15 cellular contexts compared by ENCODE assay signal in genomic region chr18:70535041-70535440, GRCh38.
"Had no signal": no experiment of that assay in that cellular context is flagged by ENCODE, and none has a peak within 500 bp of the region (broad histone marks: within the 10 kb centered on the region; RNA-seq: fewer than 3 reads in every experiment).

No MANE protein-coding gene starts in this region.

- H3K4me3 ChIP-seq: coronary artery, lower lobe of right lung, smooth muscle cell, stomach, vagina had no signal

- H3K36me3 ChIP-seq: brain microvascular endothelial cell, lower lobe of right lung, stomach, vagina had no signal

- H3K27me3 ChIP-seq: brain microvascular endothelial cell, stomach, vagina had no signal

- DNase-seq: activated CD4-positive, alpha-beta memory T cell treated with anti-CD3 and anti-CD28 coated beads for 36 hours; activated naive CD4-positive, alpha-beta T cell treated with Interleukin-2 at 50 U/mL for 16 hours; activated naive CD8-positive, alpha-beta T cell treated with anti-CD3 and anti-CD28 coated beads, Interleukin-2, amount 50 U/mL, for 24 hours; aorta; brain microvascular endothelial cell; head of caudate nucleus; lower lobe of right lung; nephron progenitor cell; nucleus accumbens; stimulated activated CD4-positive, alpha-beta T cell treated with anti-CD3 and anti-CD28 coated beads, Interleukin-4, amount 100 ng/mL, for 24 hours; stomach; trophoblast cell had no signal

- H3K4me1 ChIP-seq: lower lobe of right lung, stomach, vagina had no signal

- H3K4me2 ChIP-seq: smooth muscle cell had no signal

- H3K27ac ChIP-seq: brain microvascular endothelial cell, coronary artery, lower lobe of right lung, stomach, vagina had no signal

- H3K9me3 ChIP-seq: lower lobe of right lung, vagina had no signal
